In genomic region chr18:9066817-9067306, GRCh38 we compare ENCODE assay signal across 12 cellular contexts. TPM values are rescaled to one million over a fixed set of nuclear protein-coding genes. Genes with fewer than 3 reads are reported as not detected.
DNase-seq lines count a peak whose midpoint lies in the region; ATAC-seq and TF ChIP-seq lines count a peak whose summit lies in the region.
"Had no signal": no experiment of that assay in that cellular context is flagged by ENCODE, and none has a peak within 500 bp of the region (broad histone marks: within the 10 kb centered on the region; RNA-seq: fewer than 3 reads in every experiment).

No MANE protein-coding gene starts in this region.

- H3K4me2 ChIP-seq in DOHH2 (ENCODE audit: low read length) (peak overlapping the region; percentile 34), MM.1S (ENCODE audit: low read depth, low read length) (peak overlapping the region; percentile 46)

- H3K79me2 ChIP-seq in DOHH2 (ENCODE audit: control insufficient read depth, low read length) (no peaks in the 10 kb centered on the region), MM.1S (ENCODE audit: low read length) (peaks cover 47% of the 10 kb centered on the region)

- H3K27ac ChIP-seq in DOHH2 (ENCODE audit: low read depth, low read length) (peak overlapping the region; percentile 43), MM.1S (ENCODE audit: low read length) (peak overlapping the region; percentile 96)

- H3K9me3 ChIP-seq in DOHH2 (ENCODE audit: control insufficient read depth, insufficient read depth, low read length), result no peaks in the 10 kb centered on the region
- H3K9me3 ChIP-seq in MM.1S (replicated peaks; ENCODE audit: insufficient read depth, low read length), result no peaks in the 10 kb centered on the region
- H3K9me3 ChIP-seq: Peyer's patch had no signal

- intact Hi-C loops in sciatic nerve (cut with DNase I), result no loop called here

- H3K36me3 Mint-ChIP-seq in HFFc6 (ENCODE audit: low read depth), result no peaks in the 10 kb centered on the region
- H3K36me3 Mint-ChIP-seq: immature natural killer cell had no signal

- H3F3A ChIP-seq in DOHH2 (ENCODE audit: control insufficient read depth, insufficient read depth) (no peaks in the 10 kb centered on the region), MM.1S (ENCODE audit: insufficient read depth, low read length) (peaks cover 79% of the 10 kb centered on the region)

- H3K9me3 Mint-ChIP-seq in HFFc6, result no peaks in the 10 kb centered on the region
- H3K9me3 Mint-ChIP-seq: immature natural killer cell had no signal

- H3K4me3 ChIP-seq in DOHH2 (ENCODE audit: low read length), result no peak overlapping the region
- no peak overlapping the region for H3K4me3 ChIP-seq in MM.1S (ENCODE audit: low read length)
- H3K4me3 ChIP-seq: Peyer's patch had no signal

- ATAC-seq in GM19023 (IDR thresholded peaks at IDR 0.05; ENCODE audit: unreplicated experiment), result peak; percentile 64
- peak; percentile 75 for ATAC-seq in HG02763 (IDR thresholded peaks at IDR 0.05; ENCODE audit: unreplicated experiment)
- ATAC-seq in sciatic nerve, result no peak

- no peak overlapping the region for H3K27ac Mint-ChIP-seq in HFFc6
- H3K27ac Mint-ChIP-seq: immature natural killer cell had no signal

- TF ChIP-seq CTCF in DOHH2 (IDR thresholded peaks at IDR 0.05; ENCODE audit: low read depth, low read length, poor library complexity, severe bottlenecking), result no peak
- no peak for TF ChIP-seq CTCF in MM.1S (IDR thresholded peaks at IDR 0.05; ENCODE audit: low read length)
- TF ChIP-seq CTCF in HFFc6 (IDR thresholded peaks at IDR 0.05), result no peak

- H4K20me1 ChIP-seq in DOHH2 (ENCODE audit: control insufficient read depth, insufficient read depth, low read depth, low read length), result no peaks in the 10 kb centered on the region
- H4K20me1 ChIP-seq in MM.1S (ENCODE audit: insufficient read depth, low read length), result no peaks in the 10 kb centered on the region

- peaks cover 4% of the 10 kb centered on the region; the same call in 1 of the 2 replicates for H3K27me3 Mint-ChIP-seq in HFFc6 (ENCODE audit: insufficient read depth)

- H3K36me3 ChIP-seq in DOHH2 (ENCODE audit: control insufficient read depth, low read length) (no peaks in the 10 kb centered on the region), MM.1S (replicated peaks; ENCODE audit: insufficient read depth, low read length) (no peaks in the 10 kb centered on the region)
- H3K36me3 ChIP-seq: Peyer's patch had no signal

- no peak overlapping the region for H2AFZ ChIP-seq in MM.1S (ENCODE audit: low read length)

- no peaks in the 10 kb centered on the region for H3K27me3 ChIP-seq in DOHH2 (ENCODE audit: control insufficient read depth, low read length)
- H3K27me3 ChIP-seq in MM.1S (replicated peaks; ENCODE audit: insufficient read depth, low read length), result no peaks in the 10 kb centered on the region
- H3K27me3 ChIP-seq: Peyer's patch had no signal

- peak; percentile 98 for DNase-seq in MM.1S
- no peak for DNase-seq in NCI-H82 treated with DMSO at 0.1 percent for 48 hours (lab: John Stamatoyannopoulos, UW; ENCODE audit: unreplicated experiment)
- no peak for DNase-seq in sciatic nerve (ENCODE audit: low spot score)
- no peak for DNase-seq in HuH-7.5 (ENCODE audit: low spot score)
- no peak for DNase-seq in HFFc6
- DNase-seq: immature natural killer cell, IMR-90, retina had no signal

- H3K9me2 ChIP-seq in DOHH2 (replicated peaks; ENCODE audit: control insufficient read depth, low read length) (no peaks in the 10 kb centered on the region), MM.1S (replicated peaks; ENCODE audit: insufficient read depth, low read length) (no peaks in the 10 kb centered on the region)

- H3K4me1 Mint-ChIP-seq in HFFc6 (ENCODE audit: low read depth), result no peaks in the 10 kb centered on the region
- H3K4me1 Mint-ChIP-seq: immature natural killer cell had no signal

- peaks cover 69% of the 10 kb centered on the region for H3K4me1 ChIP-seq in DOHH2 (ENCODE audit: control insufficient read depth, low read length)
- H3K4me1 ChIP-seq in MM.1S (ENCODE audit: low read length), result peaks cover 77% of the 10 kb centered on the region
- H3K4me1 ChIP-seq: Peyer's patch had no signal

- H3K4me3 Mint-ChIP-seq in HFFc6, result no peak overlapping the region
- H3K4me3 Mint-ChIP-seq: immature natural killer cell had no signal

- H3K9ac ChIP-seq in MM.1S (ENCODE audit: low read length), result peak overlapping the region; percentile 81

RNA-seq across cellular contexts. Expression of gene NDUFV2, which starts 35.6 kb away (rescaled TPM):
- total RNA-seq in sciatic nerve, result 87.7 TPM
- 100 to 1,000 TPM; 157 to 198 (median 184) TPM for total RNA-seq in HFFc6 (2021; fragmentation: NEBNext Ultra II Directional; extraction: Animal tissue kit (Norgen Biotek cat#: 25700))
